In the genomic region with DNA sequence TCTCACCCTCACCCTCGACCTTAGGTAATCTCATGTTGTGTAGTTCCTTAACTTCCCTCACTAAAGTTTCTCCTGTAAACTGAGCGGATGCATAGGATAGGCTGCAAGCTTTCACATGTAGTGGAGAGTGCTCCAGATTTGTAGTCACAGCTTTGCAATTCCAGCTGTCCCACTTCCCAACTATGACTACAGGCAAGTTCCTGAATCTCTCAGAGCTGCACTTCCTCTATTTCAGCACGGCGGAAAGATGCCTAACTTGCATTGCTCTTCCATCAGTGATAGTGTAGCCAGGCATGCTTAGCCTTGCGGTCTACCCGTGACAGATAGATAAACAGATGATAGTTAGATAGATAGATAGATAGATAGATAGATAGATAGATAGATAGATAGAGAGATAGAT, we compare ENCODE assay signal across 27 cellular contexts.
"Had no signal": no experiment of that assay in that cellular context is flagged by ENCODE, and none has a peak within 500 bp of the region (broad histone marks: within the 10 kb centered on the region; RNA-seq: fewer than 3 reads in every experiment).

No MANE protein-coding gene starts in this region.

- H3K36me3 ChIP-seq: ascending aorta, brain microvascular endothelial cell, heart left ventricle, tibial nerve, WERI-Rb-1 had no signal

- H3K4me3 ChIP-seq: ascending aorta, heart left ventricle, tibial nerve had no signal

- H3K4me1 ChIP-seq: ascending aorta, foreskin keratinocyte, heart left ventricle, tibial nerve had no signal

- H3K27ac ChIP-seq: ascending aorta, brain microvascular endothelial cell, foreskin keratinocyte, heart left ventricle, tibial nerve, WERI-Rb-1 had no signal

- H3K27me3 ChIP-seq: ascending aorta, brain microvascular endothelial cell, foreskin keratinocyte, heart left ventricle, tibial nerve had no signal

- ATAC-seq: activated CD4-positive, CD25-positive, alpha-beta regulatory T cell treated with anti-CD3 and anti-CD28 coated beads, Interleukin-2, amount 50 U/mL, for 24 hours; effector memory CD8-positive, alpha-beta T cell; foreskin keratinocyte; heart left ventricle; natural killer cell treated with Interleukin-12 subunit alpha and Interleukin-12 subunit beta and Interleukin-15 and Interleukin-18, amount 100 ng/mL, for 72 hours; right cardiac atrium had no signal

- H3K9me3 ChIP-seq: ascending aorta, heart left ventricle, tibial nerve had no signal

- DNase-seq: activated CD4-positive, alpha-beta T cell treated with anti-CD3 and anti-CD28 coated beads for 48 hours; activated CD4-positive, alpha-beta T cell treated with anti-CD3 and anti-CD28 coated beads, Interleukin-2, amount 50 U/mL, for 48 hours; activated CD8-positive, alpha-beta memory T cell treated with anti-CD3 and anti-CD28 coated beads for 24 hours; activated effector memory CD4-positive, alpha-beta T cell treated with anti-CD3 and anti-CD28 coated beads, Interleukin-2, amount 50 U/mL, for 16 hours; activated naive CD4-positive, alpha-beta T cell treated with anti-CD3 and anti-CD28 coated beads for 36 hours; activated naive CD8-positive, alpha-beta T cell treated with anti-CD3 and anti-CD28 coated beads, Interleukin-2, amount 10 ng/mL, durations not matched to agents 7 days and 5 days; activated T-cell treated with anti-CD3 and anti-CD28 coated beads, Interleukin-2, amount 50 U/mL, for 1 hour; brain microvascular endothelial cell; caudate nucleus; cortex of kidney; effector memory CD8-positive, alpha-beta T cell; foreskin keratinocyte; heart left ventricle; hypothalamus; immature natural killer cell; kidney; midbrain; posterior cingulate gyrus; right cardiac atrium; stimulated activated CD4-positive, alpha-beta T cell treated with anti-CD3 and anti-CD28 coated beads, Interleukin-2, amount 100 ng/mL, for 48 hours; stimulated activated naive CD4-positive, alpha-beta T cell treated with Interleukin-2 at 50 U/mL for 16 hours; T-helper 9 cell; WERI-Rb-1 had no signal
